ENCODE assay signal across 8 cellular contexts in the genomic region with DNA sequence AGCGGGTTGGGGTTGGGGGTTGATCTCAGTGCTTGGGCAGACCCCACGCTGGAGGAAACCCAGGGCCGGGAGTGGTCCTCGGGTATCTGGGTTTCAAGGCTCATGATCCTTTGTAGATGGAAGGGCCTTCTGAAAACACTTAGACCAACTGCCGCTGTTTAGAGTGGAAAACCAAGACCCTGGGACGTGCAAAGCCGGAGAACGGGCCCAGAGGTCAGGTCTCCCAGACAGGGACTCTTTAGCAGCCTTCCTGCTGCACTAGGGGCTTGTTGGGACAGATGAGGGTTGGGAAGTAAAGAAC. TPM values are rescaled to one million over a fixed set of nuclear protein-coding genes. Genes with fewer than 3 reads are reported as not detected.
DNase-seq lines count a peak whose midpoint lies in the region; ATAC-seq and TF ChIP-seq lines count a peak whose summit lies in the region.

No MANE protein-coding gene starts in this region.

- no peak for TF ChIP-seq POLR2A in breast epithelium (IDR thresholded peaks at IDR 0.05)

- TF ChIP-seq CTCF in right atrium auricular region (IDR thresholded peaks at IDR 0.05) (no peak), breast epithelium (IDR thresholded peaks at IDR 0.05) (peak in 1 of 3 donors; percentile 1)

- H3K27ac ChIP-seq in right atrium auricular region (peak overlapping the region; percentile 85 to 86), breast epithelium (peak overlapping the region; percentile 89 to 95), muscle layer of duodenum (ENCODE audit: low read length) (peak overlapping the region; percentile 91)

- intact Hi-C loops in Right ventricle myocardium superior (cut with DNase I) (no loop called here), breast epithelium (cut with DNase I; ENCODE audit: low total_unique reads) (no loop called here)

- H3K36me3 ChIP-seq in right atrium auricular region (peaks cover 15% of the 10 kb centered on the region), breast epithelium (no peaks in the 10 kb centered on the region), muscle layer of duodenum (ENCODE audit: control insufficient read depth in 1 of 2, insufficient read depth in 2 of 2, low read length in 2 of 2) (peaks cover 0 to 15% of the 10 kb centered on the region in 2 donors)

- H3K4me3 ChIP-seq in right atrium auricular region (peak overlapping the region; percentile 52 to 60), breast epithelium (peak overlapping the region; percentile 50 to 89 (median 66)), muscle layer of duodenum (ENCODE audit: low read depth in 1 of 2, low read length in 2 of 2) (peak overlapping the region; percentile 68 to 88)

- DNase-seq in right atrium auricular region (ENCODE audit: low spot score) (no peak), Right ventricle myocardium superior (no peak), breast epithelium (ENCODE audit: low spot score in 2 of 2) (no peak), RKO (ENCODE audit: low spot score) (no peak), D341Med (ENCODE audit: low spot score) (no peak)
- no peak for DNase-seq in activated CD8-positive, alpha-beta memory T cell treated with anti-CD3 and anti-CD28 coated beads, Interleukin-2, amount 50 U/mL, for 4 hours
- DNase-seq in activated CD4-positive, CD25-positive, alpha-beta regulatory T cell (lab: John Stamatoyannopoulos, UW): no peak

- no peaks in the 10 kb centered on the region for H3K27me3 ChIP-seq in right atrium auricular region
- H3K27me3 ChIP-seq in breast epithelium: no peaks in the 10 kb centered on the region
- no peaks in the 10 kb centered on the region for H3K27me3 ChIP-seq in muscle layer of duodenum (ENCODE audit: low read depth, low read length)

- H3K4me1 ChIP-seq in right atrium auricular region (peaks cover 0 to 34% of the 10 kb centered on the region in 2 donors), breast epithelium (peaks cover 0 to 7% of the 10 kb centered on the region in 2 donors), muscle layer of duodenum (ENCODE audit: control insufficient read depth in 1 of 2, insufficient read depth in 2 of 2, low read length in 2 of 2) (peaks cover 14 to 28% of the 10 kb centered on the region in 2 donors)

- ATAC-seq in Right ventricle myocardium superior (ENCODE audit: poor library complexity): no peak

- H3K9me3 ChIP-seq in right atrium auricular region (no peaks in the 10 kb centered on the region), breast epithelium (no peaks in the 10 kb centered on the region), muscle layer of duodenum (ENCODE audit: control insufficient read depth in 1 of 2, low read length in 2 of 2) (no peaks in the 10 kb centered on the region)

RNA-seq across cellular contexts. Expression of a gene that starts 0.6 kb away (rescaled TPM):
- total RNA-seq in right atrium auricular region (10 to 100 TPM; 49.2 to 78.0 TPM), Right ventricle myocardium superior (50.6 TPM), breast epithelium (10 to 100 TPM; 66.4 to 84.5 (median 69.8) TPM)

RNA-seq across cellular contexts. Expression of a gene that starts 14.4 kb away (rescaled TPM):
- total RNA-seq in right atrium auricular region (100 to 1,000 TPM in 1 of 2 donors, 10 to 100 TPM in 1; 74.4 to 140 TPM), Right ventricle myocardium superior (82.9 TPM), breast epithelium (10 to 100 TPM; 37.8 to 54.2 (median 42.3) TPM)

RNA-seq across cellular contexts. Expression of a gene that starts 21.7 kb away (rescaled TPM):
- total RNA-seq in right atrium auricular region: 10 to 100 TPM; 10.7 to 30.7 TPM
- 39.0 TPM for total RNA-seq in Right ventricle myocardium superior
- 10 to 100 TPM in 2 of 3 donors, 1 to 10 TPM in 1; 6.4 to 20.0 (median 11.7) TPM for total RNA-seq in breast epithelium

RNA-seq across cellular contexts. Expression of a gene that starts 24.5 kb away (rescaled TPM):
- 10 to 100 TPM; 49.1 to 70.0 TPM for total RNA-seq in right atrium auricular region
- total RNA-seq in Right ventricle myocardium superior: 57.8 TPM
- 10 to 100 TPM; 32.1 to 35.4 (median 32.8) TPM for total RNA-seq in breast epithelium

RNA-seq across cellular contexts. Expression of a gene that starts 28.3 kb away (rescaled TPM):
- 1 to 10 TPM in 1 of 2 donors, not detected in 1; 1.3 TPM for total RNA-seq in right atrium auricular region
- total RNA-seq in Right ventricle myocardium superior: 0.75 TPM
- 10 to 100 TPM in 1 of 3 donors, 1 to 10 TPM in 2; 3.5 to 10.7 (median 3.9) TPM for total RNA-seq in breast epithelium
